In the genomic region with DNA sequence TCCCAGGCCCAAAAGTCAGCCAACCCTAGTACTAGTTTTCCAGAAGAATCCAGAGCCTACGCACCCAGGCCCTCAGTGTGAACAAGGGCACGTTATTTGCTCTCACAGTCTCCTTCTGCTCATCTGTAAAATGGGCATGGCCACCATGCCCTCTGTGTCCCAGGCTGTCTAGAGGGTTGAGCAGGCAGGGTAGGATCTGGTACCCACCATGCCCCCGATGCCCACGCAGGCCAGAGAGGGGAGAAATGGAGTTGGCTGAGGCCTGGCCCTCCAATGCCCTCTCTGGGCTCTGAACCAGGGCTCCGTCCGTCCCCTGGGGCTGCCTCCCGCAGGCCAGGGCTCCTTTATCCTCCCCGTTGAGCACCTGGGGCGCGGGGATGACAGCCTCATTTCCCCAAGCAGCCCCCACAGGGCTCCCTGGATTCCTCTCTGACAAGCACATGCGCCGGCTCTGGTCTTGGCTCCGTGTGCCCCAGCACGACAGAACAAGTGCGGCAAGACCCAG, we compare ENCODE assay signal across 9 cellular contexts. TPM values are rescaled to one million over a fixed set of nuclear protein-coding genes. Genes with fewer than 3 reads are reported as not detected.
A peak's percentile ranks its signal among the peaks of the same experiment; 100 is the strongest.
DNase-seq lines count a peak whose midpoint lies in the region; ATAC-seq and TF ChIP-seq lines count a peak whose summit lies in the region.
"Had no signal": no experiment of that assay in that cellular context is flagged by ENCODE, and none has a peak within 500 bp of the region (broad histone marks: within the 10 kb centered on the region; RNA-seq: fewer than 3 reads in every experiment).

No MANE protein-coding gene starts in this region.

- H3K4me3 Mint-ChIP-seq in activated naive CD8-positive, alpha-beta T cell treated with anti-CD3 and anti-CD28 coated beads, Interleukin-2, amount 10 ng/mL, durations not matched to agents 7 days and 5 days, result peak overlapping the region; percentile 49
- H3K4me3 Mint-ChIP-seq in stimulated activated effector memory CD8-positive, alpha-beta T cell treated with anti-CD3 and anti-CD28 coated beads, Interleukin-12 subunit alpha, Interleukin-12 subunit beta, amount 100 ng/mL, for 72 hours, result peak overlapping the region; percentile 33

- no peaks in the 10 kb centered on the region for H3K27me3 ChIP-seq in HCT116 (ENCODE audit: insufficient read depth, low read length)

- no peaks in the 10 kb centered on the region for H3K79me2 ChIP-seq in HCT116 (ENCODE audit: insufficient read depth, low read length)

- no peaks in the 10 kb centered on the region for H3K9me3 Mint-ChIP-seq in activated naive CD8-positive, alpha-beta T cell treated with anti-CD3 and anti-CD28 coated beads, Interleukin-2, amount 10 ng/mL, durations not matched to agents 7 days and 5 days
- no peaks in the 10 kb centered on the region for H3K9me3 Mint-ChIP-seq in stimulated activated effector memory CD8-positive, alpha-beta T cell treated with anti-CD3 and anti-CD28 coated beads, Interleukin-12 subunit alpha, Interleukin-12 subunit beta, amount 100 ng/mL, for 72 hours

- POLR2A ChIA-PET in HCT116 (lab: Charles Lee), result no interaction called here
- POLR2A ChIA-PET in activated naive CD8-positive, alpha-beta T cell treated with anti-CD3 and anti-CD28 coated beads, Interleukin-2, amount 10 ng/mL, durations not matched to agents 7 days and 5 days (lab: Charles Lee), result interaction anchor here (1.0 kb wide), 1 partner anchor 95 kb away, joined by 3 read pairs; no protein-coding TSS in a partner anchor

- no peak; the same call in none of the 2 replicates for ATAC-seq in HCT116
- no peak for ATAC-seq in activated naive CD8-positive, alpha-beta T cell treated with anti-CD3 and anti-CD28 coated beads, Interleukin-2, amount 10 ng/mL, durations not matched to agents 7 days and 5 days (ENCODE audit: low read depth)
- no peak for ATAC-seq in stimulated activated effector memory CD8-positive, alpha-beta T cell treated with anti-CD3 and anti-CD28 coated beads, Interleukin-12 subunit alpha, Interleukin-12 subunit beta, amount 100 ng/mL, for 72 hours
- no peak for ATAC-seq in GM19455 (IDR thresholded peaks at IDR 0.05; ENCODE audit: unreplicated experiment)
- ATAC-seq in HG02840 (IDR thresholded peaks at IDR 0.05; ENCODE audit: low FRiP score, unreplicated experiment), result no peak

- no peak for TF ChIP-seq POLR2A in HCT116 (IDR thresholded peaks at IDR 0.05; ENCODE audit: borderline replicate concordance, extremely low read depth, insufficient read depth, insufficient read length)

- no TSS peak for BruUV-seq in HCT116 (replicated peaks; lab: Mats Ljungman, UMichigan)

- no peak overlapping the region for H2AFZ ChIP-seq in HCT116 (ENCODE audit: low read depth, low read length, poor library complexity, severe bottlenecking)

- H3K9ac ChIP-seq in HCT116 (ENCODE audit: low read length), result peak overlapping the region; percentile 93

- H3K9me2 ChIP-seq in HCT116 (ENCODE audit: insufficient read depth), result no peaks in the 10 kb centered on the region

- peak overlapping the region; percentile 63 to 64 for H3K4me3 ChIP-seq in HCT116 (replicated peaks in 1 of 2; ENCODE audit: low read depth in 1 of 2, low read length in 2 of 2)

- no peak for TF ChIP-seq RAD21 in HCT116 (IDR thresholded peaks at IDR 0.05; ENCODE audit: low read depth)

- peak overlapping the region; percentile 84 for H3K4me2 ChIP-seq in HCT116 (ENCODE audit: low read length)

- no peak overlapping the region for H3K27ac Mint-ChIP-seq in activated naive CD8-positive, alpha-beta T cell treated with anti-CD3 and anti-CD28 coated beads, Interleukin-2, amount 10 ng/mL, durations not matched to agents 7 days and 5 days
- no peak overlapping the region for H3K27ac Mint-ChIP-seq in stimulated activated effector memory CD8-positive, alpha-beta T cell treated with anti-CD3 and anti-CD28 coated beads, Interleukin-12 subunit alpha, Interleukin-12 subunit beta, amount 100 ng/mL, for 72 hours

- H3K9me3 ChIP-seq in HCT116 (ENCODE audit: control insufficient read depth in 1 of 2, insufficient read depth in 1 of 2, low read depth in 1 of 2, low read length in 2 of 2), result no peaks in the 10 kb centered on the region

- peak overlapping the region; percentile 96 for H3K27ac ChIP-seq in HCT116 (ENCODE audit: low read depth, low read length)

- DNase-seq in HCT116 (ENCODE audit: low read depth, low spot score), result no peak
- peak; percentile 34 for DNase-seq in activated naive CD8-positive, alpha-beta T cell treated with anti-CD3 and anti-CD28 coated beads, Interleukin-2, amount 10 ng/mL, durations not matched to agents 7 days and 5 days
- DNase-seq in iPS-NIHi7 (ENCODE audit: extremely low spot score), result peak; percentile 40
- no peak for DNase-seq in stimulated activated effector memory CD8-positive, alpha-beta T cell treated with anti-CD3 and anti-CD28 coated beads, Interleukin-12 subunit alpha, Interleukin-12 subunit beta, amount 100 ng/mL, for 72 hours (ENCODE audit: low spot score in 2 of 2)
- DNase-seq in NCI-H446 (lab: John Stamatoyannopoulos, UW), result no peak
- DNase-seq in activated naive CD4-positive, alpha-beta T cell treated with anti-CD3 and anti-CD28 coated beads, Interleukin-2, amount 50 U/mL, for 16 hours, result no peak

- intact Hi-C loops in HCT116 (cut with micrococcal nuclease), result no loop called here

- H4K20me1 ChIP-seq in HCT116 (ENCODE audit: insufficient read depth), result no peaks in the 10 kb centered on the region

- H3K4me1 Mint-ChIP-seq in activated naive CD8-positive, alpha-beta T cell treated with anti-CD3 and anti-CD28 coated beads, Interleukin-2, amount 10 ng/mL, durations not matched to agents 7 days and 5 days, result peaks cover 2% of the 10 kb centered on the region
- no peaks in the 10 kb centered on the region for H3K4me1 Mint-ChIP-seq in stimulated activated effector memory CD8-positive, alpha-beta T cell treated with anti-CD3 and anti-CD28 coated beads, Interleukin-12 subunit alpha, Interleukin-12 subunit beta, amount 100 ng/mL, for 72 hours

- CTCF ChIA-PET in HCT116 (lab: Charles Lee), result no interaction called here

- peaks cover 0 to under 1% of the 10 kb centered on the region in 2 experiments; a peak in 1 of 4 replicates for H3K36me3 ChIP-seq in HCT116 (ENCODE audit: control insufficient read depth in 1 of 2, insufficient read depth in 2 of 2, low read length in 2 of 2)

- no peaks in the 10 kb centered on the region for H3K36me3 Mint-ChIP-seq in activated naive CD8-positive, alpha-beta T cell treated with anti-CD3 and anti-CD28 coated beads, Interleukin-2, amount 10 ng/mL, durations not matched to agents 7 days and 5 days
- no peaks in the 10 kb centered on the region for H3K36me3 Mint-ChIP-seq in stimulated activated effector memory CD8-positive, alpha-beta T cell treated with anti-CD3 and anti-CD28 coated beads, Interleukin-12 subunit alpha, Interleukin-12 subunit beta, amount 100 ng/mL, for 72 hours

- no peak for TF ChIP-seq CTCF in HCT116 (IDR thresholded peaks at IDR 0.05 in 2 of 3, conservative IDR thresholded peaks at IDR 0.05 in 1 of 3; ENCODE audit: borderline replicate concordance in 1 of 3, insufficient read depth in 1 of 3, low read depth in 2 of 3, low read length in 2 of 3)

- peaks cover 35 to 50% of the 10 kb centered on the region in 2 experiments for H3K4me1 ChIP-seq in HCT116 (ENCODE audit: control insufficient read depth in 1 of 2, insufficient read depth in 2 of 2, low read length in 2 of 2)

- RAD21 ChIA-PET in HCT116 (lab: Charles Lee; ENCODE audit: low non-redundant PET in 1 of 2, low total read pairs in 2 of 2, uncharacterized antibody in 2 of 2, unreplicated experiment in 2 of 2), result no interaction called here

- H3K27me3 Mint-ChIP-seq in activated naive CD8-positive, alpha-beta T cell treated with anti-CD3 and anti-CD28 coated beads, Interleukin-2, amount 10 ng/mL, durations not matched to agents 7 days and 5 days, result peaks cover 38% of the 10 kb centered on the region

TF ChIP-seq in HCT116, 20 proteins besides CTCF, POLR2A, EP300 and RAD21:
- no peak for TF ChIP-seq TCF7L2 (IDR thresholded peaks at IDR 0.05; ENCODE audit: borderline replicate concordance, extremely low read depth, insufficient read depth, insufficient read length)

RNA-seq across cellular contexts. Expression of gene BAHCC1, which starts 9.1 kb away (rescaled TPM):
- 45.2 TPM for total RNA-seq in HCT116 (2021; ENCODE audit: unreplicated experiment)
- 16.1 and 18.2 TPM in 2 replicates for polyA plus RNA-seq in HCT116 (2012)
- 1 to 10 TPM in 1 of 2 experiments, under 1 TPM in 1; 0.86 to 1.0 TPM for total RNA-seq in activated naive CD8-positive, alpha-beta T cell treated with anti-CD3 and anti-CD28 coated beads, Interleukin-2, amount 10 ng/mL, durations not matched to agents 7 days and 5 days
- total RNA-seq: activated CD8-positive, alpha-beta memory T cell treated with anti-CD3 and anti-CD28 coated beads for 36 hours had no signal

Comparison
In these comparisons a context has a peak if more than half of its experiments do, and no peak if none do; other contexts are left out.
1. DNase-seq: peak in activated naive CD8-positive, alpha-beta T cell treated with anti-CD3 and anti-CD28 coated beads, Interleukin-2, amount 10 ng/mL, durations not matched to agents 7 days and 5 days (single experiment) and iPS-NIHi7 (single experiment); none in HCT116 (single experiment), stimulated activated effector memory CD8-positive, alpha-beta T cell treated with anti-CD3 and anti-CD28 coated beads, Interleukin-12 subunit alpha, Interleukin-12 subunit beta, amount 100 ng/mL, for 72 hours (0 of 2), NCI-H446 (0 of 2) and activated naive CD4-positive, alpha-beta T cell treated with anti-CD3 and anti-CD28 coated beads, Interleukin-2, amount 50 U/mL, for 16 hours (single experiment).
2. RNA of gene BAHCC1, which starts 9.1 kb away (total RNA-seq): 45.2 TPM in HCT116 (single experiment); 0.86 to 1.0 TPM in activated naive CD8-positive, alpha-beta T cell treated with anti-CD3 and anti-CD28 coated beads, Interleukin-2, amount 10 ng/mL, durations not matched to agents 7 days and 5 days; every median in the first group is over 10 times any median in the second.